1 cellular context compared by ENCODE assay signal in the genomic region with DNA sequence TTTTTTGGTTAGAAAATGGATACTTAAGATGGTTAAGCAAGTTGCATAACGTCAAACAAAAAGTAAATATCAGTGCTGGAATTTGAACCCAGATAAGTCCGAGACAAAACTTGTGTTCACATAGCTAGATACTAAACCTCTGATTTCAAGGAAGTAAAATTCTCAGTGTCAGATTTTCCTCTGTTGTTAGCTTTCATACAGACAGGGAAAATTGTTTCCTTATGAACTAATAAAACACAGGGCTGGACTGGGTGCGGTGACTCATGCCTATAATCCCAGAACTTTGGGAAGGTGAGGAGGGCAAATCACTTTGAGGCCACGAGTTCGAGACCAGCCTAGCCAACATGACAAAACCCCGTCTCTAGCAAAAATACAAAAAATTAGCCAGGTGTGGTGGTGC.
TF ChIP-seq lines count a peak whose summit lies in the region.

No MANE protein-coding gene starts in this region.

TF ChIP-seq in IMR-90, 13 proteins besides CTCF, POLR2A, EP300 and RAD21:
- TF ChIP-seq SMC3 (IDR thresholded peaks at IDR 0.05; ENCODE audit: low read depth, low read length) (no peak), NFE2L2 (IDR thresholded peaks at IDR 0.05; ENCODE audit: low read depth, low read length) (no peak), RFX5 (IDR thresholded peaks at IDR 0.05; ENCODE audit: low read depth, low read length) (no peak), MAZ (IDR thresholded peaks at IDR 0.05; ENCODE audit: borderline replicate concordance, low read depth, low read length) (no peak), RCOR1 (IDR thresholded peaks at IDR 0.05; ENCODE audit: insufficient replicate concordance, low read length) (no peak), MAFK (IDR thresholded peaks at IDR 0.05; ENCODE audit: low read depth, low read length) (no peak), BHLHE40 (IDR thresholded peaks at IDR 0.05; ENCODE audit: low read depth, low read length) (no peak), MXI1 (IDR thresholded peaks at IDR 0.05; ENCODE audit: borderline replicate concordance, low read depth, low read length) (no peak), FOS (IDR thresholded peaks at IDR 0.05; ENCODE audit: low read depth, low read length) (no peak), CEBPB (IDR thresholded peaks at IDR 0.05; ENCODE audit: low read depth, low read length) (no peak), CHD1 (IDR thresholded peaks at IDR 0.05; ENCODE audit: low read depth, low read length) (no peak)
- TF ChIP-seq, protein P1, sequence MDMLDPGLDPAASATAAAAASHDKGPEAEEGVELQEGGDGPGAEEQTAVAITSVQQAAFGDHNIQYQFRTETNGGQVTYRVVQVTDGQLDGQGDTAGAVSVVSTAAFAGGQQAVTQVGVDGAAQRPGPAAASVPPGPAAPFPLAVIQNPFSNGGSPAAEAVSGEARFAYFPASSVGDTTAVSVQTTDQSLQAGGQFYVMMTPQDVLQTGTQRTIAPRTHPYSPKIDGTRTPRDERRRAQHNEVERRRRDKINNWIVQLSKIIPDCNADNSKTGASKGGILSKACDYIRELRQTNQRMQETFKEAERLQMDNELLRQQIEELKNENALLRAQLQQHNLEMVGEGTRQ (IDR thresholded peaks at IDR 0.05; ENCODE audit: low read depth, low read length), result no peak
- TF ChIP-seq, protein P2, sequence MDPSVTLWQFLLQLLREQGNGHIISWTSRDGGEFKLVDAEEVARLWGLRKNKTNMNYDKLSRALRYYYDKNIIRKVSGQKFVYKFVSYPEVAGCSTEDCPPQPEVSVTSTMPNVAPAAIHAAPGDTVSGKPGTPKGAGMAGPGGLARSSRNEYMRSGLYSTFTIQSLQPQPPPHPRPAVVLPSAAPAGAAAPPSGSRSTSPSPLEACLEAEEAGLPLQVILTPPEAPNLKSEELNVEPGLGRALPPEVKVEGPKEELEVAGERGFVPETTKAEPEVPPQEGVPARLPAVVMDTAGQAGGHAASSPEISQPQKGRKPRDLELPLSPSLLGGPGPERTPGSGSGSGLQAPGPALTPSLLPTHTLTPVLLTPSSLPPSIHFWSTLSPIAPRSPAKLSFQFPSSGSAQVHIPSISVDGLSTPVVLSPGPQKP (IDR thresholded peaks at IDR 0.05; ENCODE audit: borderline replicate concordance, low read depth, low read length), result no peak
